In genomic region chr6:38436726-38437465, GRCh38 we compare ENCODE assay signal across 9 cellular contexts.
A peak's percentile ranks its signal among the peaks of the same experiment; 100 is the strongest.
DNase-seq lines count a peak whose midpoint lies in the region; ATAC-seq and TF ChIP-seq lines count a peak whose summit lies in the region.
"Had no signal": no experiment of that assay in that cellular context is flagged by ENCODE, and none has a peak within 500 bp of the region (broad histone marks: within the 10 kb centered on the region; RNA-seq: fewer than 3 reads in every experiment).

No MANE protein-coding gene starts in this region.

- intact Hi-C loops in MCF 10A (cut with micrococcal nuclease) (no loop called here), breast epithelium (cut with DNase I; ENCODE audit: low total_unique reads) (no loop called here)
- intact Hi-C loops in CD4-positive, alpha-beta T cell (cut with DNase I, micrococcal nuclease), result no loop called here

- H4K20me1 ChIP-seq in Karpas-422 (ENCODE audit: insufficient read depth, low read depth, low read length), result peaks cover 5% of the 10 kb centered on the region; the same call in 1 of the 2 replicates

- H3K27ac ChIP-seq in breast epithelium (no peak overlapping the region), RWPE2 (ENCODE audit: poor library complexity, severe bottlenecking) (no peak overlapping the region), Karpas-422 (ENCODE audit: low read length) (no peak overlapping the region)
- no peak overlapping the region for H3K27ac ChIP-seq in CD4-positive, alpha-beta T cell (ENCODE audit: low read depth, low read length)

- H3K9ac ChIP-seq in Karpas-422 (ENCODE audit: low read length), result no peak overlapping the region

- peak; percentile 70 for DNase-seq in MCF 10A (ENCODE audit: unreplicated experiment)
- no peak for DNase-seq in breast epithelium (ENCODE audit: low spot score in 2 of 2)
- no peak for DNase-seq in RWPE2 (ENCODE audit: low spot score)
- peak; percentile 78 for DNase-seq in fibroblast of mammary gland (ENCODE audit: low read depth)
- no peak for DNase-seq in OCI-M1 (lab: John Stamatoyannopoulos, UW)
- DNase-seq in Karpas-422, result no peak
- DNase-seq in CD4-positive, alpha-beta T cell, result no peak
- DNase-seq: NK-92 treated with Interleukin-12 subunit alpha and Interleukin-12 subunit beta, amount 100 ng/mL, for 24 hours had no signal

- H2AFZ ChIP-seq in Karpas-422 (ENCODE audit: low read length), result no peak overlapping the region

- ATAC-seq in RWPE2 (ENCODE audit: low read depth), result peak; percentile 89
- ATAC-seq in HG03139 (IDR thresholded peaks at IDR 0.05; ENCODE audit: unreplicated experiment), result no peak
- ATAC-seq in CD4-positive, alpha-beta T cell (ENCODE audit: poor library complexity), result no peak

- TF ChIP-seq CTCF in MCF 10A (IDR thresholded peaks at IDR 0.05; ENCODE audit: unreplicated experiment) (no peak), breast epithelium (IDR thresholded peaks at IDR 0.05) (no peak), RWPE2 (IDR thresholded peaks at IDR 0.05; ENCODE audit: poor library complexity, severe bottlenecking) (no peak), fibroblast of mammary gland (conservative IDR thresholded peaks at IDR 0.05; ENCODE audit: control insufficient read depth, insufficient read depth, low read depth, low read length) (no peak)
- no peak for TF ChIP-seq CTCF in CD4-positive, alpha-beta T cell (IDR thresholded peaks at IDR 0.05)

- BruUV-seq in MCF 10A (replicated peaks; lab: Mats Ljungman, UMichigan), result no TSS peak

- peaks cover 14% of the 10 kb centered on the region for H3K4me1 Mint-ChIP-seq in MCF 10A (ENCODE audit: insufficient read depth, unreplicated experiment)
- peaks cover 5% of the 10 kb centered on the region for H3K4me1 Mint-ChIP-seq in CD4-positive, alpha-beta T cell (ENCODE audit: low read depth)

- H3K4me3 ChIP-seq in breast epithelium, result no peak overlapping the region
- H3K4me3 ChIP-seq in RWPE2 (ENCODE audit: severe bottlenecking), result no peak overlapping the region
- H3K4me3 ChIP-seq in fibroblast of mammary gland (ENCODE audit: control insufficient read depth, low read depth, low read length), result no peak overlapping the region
- no peak overlapping the region for H3K4me3 ChIP-seq in Karpas-422 (ENCODE audit: low read length)

- H3K4me2 ChIP-seq in Karpas-422 (ENCODE audit: low read depth, low read length, poor library complexity, severe bottlenecking), result no peak overlapping the region

- H3K9me2 ChIP-seq in Karpas-422 (replicated peaks; ENCODE audit: insufficient read depth, low read length), result no peaks in the 10 kb centered on the region

- no peak overlapping the region for H3K27ac Mint-ChIP-seq in MCF 10A (ENCODE audit: low read depth, unreplicated experiment)
- no peak overlapping the region for H3K27ac Mint-ChIP-seq in CD4-positive, alpha-beta T cell

- H3K36me3 ChIP-seq in breast epithelium, result no peaks in the 10 kb centered on the region
- no peaks in the 10 kb centered on the region for H3K36me3 ChIP-seq in RWPE2 (ENCODE audit: low read depth)
- no peaks in the 10 kb centered on the region for H3K36me3 ChIP-seq in Karpas-422 (ENCODE audit: insufficient read depth, low read length)

- TF ChIP-seq POLR2A in breast epithelium (IDR thresholded peaks at IDR 0.05), result no peak

- POLR2A ChIA-PET in MCF 10A (lab: Yijun Ruan, JAX), result interaction anchor here (0.6 kb wide), 1 partner anchor 186 kb away, joined by 3 read pairs; no protein-coding TSS in a partner anchor
- POLR2A ChIA-PET in CD4-positive, alpha-beta T cell (lab: Charles Lee), result no interaction called here

- no peaks in the 10 kb centered on the region for H3K79me2 ChIP-seq in Karpas-422 (ENCODE audit: low read length)

- H3K27me3 Mint-ChIP-seq in MCF 10A (ENCODE audit: insufficient read depth, unreplicated experiment), result no peaks in the 10 kb centered on the region
- H3K27me3 Mint-ChIP-seq in CD4-positive, alpha-beta T cell, result no peaks in the 10 kb centered on the region

- CTCF ChIA-PET in MCF 10A (lab: Yijun Ruan, JAX), result interaction anchor here (0.7 to 1.0 kb wide), 2 partner anchors 333 to 613 kb away, joined by 3 read pairs; no protein-coding TSS in a partner anchor
- CTCF ChIA-PET in CD4-positive, alpha-beta T cell (lab: Charles Lee), result no interaction called here

- H3K4me3 Mint-ChIP-seq in MCF 10A (ENCODE audit: unreplicated experiment), result no peak overlapping the region
- H3K4me3 Mint-ChIP-seq in CD4-positive, alpha-beta T cell, result no peak overlapping the region

- H3K4me1 ChIP-seq in breast epithelium, result no peaks in the 10 kb centered on the region
- H3K4me1 ChIP-seq in RWPE2 (ENCODE audit: insufficient read depth, poor library complexity, severe bottlenecking), result peaks cover 4% of the 10 kb centered on the region
- H3K4me1 ChIP-seq in Karpas-422 (ENCODE audit: low read length), result no peaks in the 10 kb centered on the region

- no peaks in the 10 kb centered on the region for H3K27me3 ChIP-seq in breast epithelium
- H3K27me3 ChIP-seq in RWPE2 (ENCODE audit: insufficient read depth, poor library complexity, severe bottlenecking), result no peaks in the 10 kb centered on the region
- no peaks in the 10 kb centered on the region for H3K27me3 ChIP-seq in Karpas-422 (ENCODE audit: low read length)
- no peaks in the 10 kb centered on the region for H3K27me3 ChIP-seq in CD4-positive, alpha-beta T cell (ENCODE audit: control insufficient read depth, insufficient read depth, low read length)

- H3K9me3 Mint-ChIP-seq in MCF 10A (ENCODE audit: unreplicated experiment), result no peaks in the 10 kb centered on the region
- peaks cover 3% of the 10 kb centered on the region for H3K9me3 Mint-ChIP-seq in CD4-positive, alpha-beta T cell

- H3K9me3 ChIP-seq in breast epithelium, result no peaks in the 10 kb centered on the region
- H3K9me3 ChIP-seq in RWPE2 (ENCODE audit: severe bottlenecking), result no peaks in the 10 kb centered on the region
- no peaks in the 10 kb centered on the region for H3K9me3 ChIP-seq in Karpas-422 (ENCODE audit: low read length)
- no peaks in the 10 kb centered on the region for H3K9me3 ChIP-seq in CD4-positive, alpha-beta T cell (ENCODE audit: control insufficient read depth, low read length)

- no peaks in the 10 kb centered on the region for H3K36me3 Mint-ChIP-seq in MCF 10A (ENCODE audit: insufficient read depth, unreplicated experiment)
- peaks cover 14% of the 10 kb centered on the region for H3K36me3 Mint-ChIP-seq in CD4-positive, alpha-beta T cell (ENCODE audit: low read depth)

Comparison
In these comparisons a context has a peak if more than half of its experiments do, and no peak if none do; other contexts are left out.
1. DNase-seq: peak in MCF 10A (single experiment) and fibroblast of mammary gland (single experiment); none in breast epithelium (0 of 2), RWPE2 (single experiment), OCI-M1 (single experiment), Karpas-422 (single experiment) and CD4-positive, alpha-beta T cell (0 of 10).